ENCODE assay signal across 5 cellular contexts in the genomic region with DNA sequence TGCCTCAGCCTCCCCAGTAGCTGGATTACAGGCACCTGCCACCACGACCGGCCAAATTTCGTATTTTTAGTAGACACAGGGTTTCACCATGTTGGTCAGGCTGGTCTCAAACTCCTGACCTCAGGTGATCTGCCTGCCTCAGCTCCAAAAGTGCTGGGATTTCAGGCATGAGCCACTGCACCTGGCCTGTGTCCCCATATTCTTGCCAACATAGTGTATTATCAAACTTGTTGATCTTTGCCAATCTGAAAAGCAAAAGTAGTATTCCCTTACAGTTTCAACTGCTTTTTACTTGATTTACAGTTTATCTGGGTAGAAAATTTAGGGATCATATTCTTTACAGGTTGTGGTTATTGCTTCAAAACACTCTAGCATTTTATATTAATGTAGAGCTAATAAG.
DNase-seq lines count a peak whose midpoint lies in the region; ATAC-seq, FAIRE-seq and TF ChIP-seq lines count a peak whose summit lies in the region.
"Not testable (repeated sequence)": the region's sequence is repeated elsewhere in the genome, so short reads cannot be mapped to it uniquely, and the experiment has no call there.

No MANE protein-coding gene starts in this region.

- ATAC-seq in left lobe of liver: peak; percentile 78
- ATAC-seq in right lobe of liver: peak; percentile 47 to 77 (median 56)

- DNase-seq in GM12891 (ENCODE audit: insufficient read length, low spot score): not testable (repeated sequence)
- peak; percentile 48 for DNase-seq in left lobe of liver (ENCODE audit: low spot score)
- peak in 1 of 3 donors; percentile 46 for DNase-seq in right lobe of liver
- peak in 1 of 2 donors; percentile 24 for DNase-seq in thyroid gland

- H3K9me3 ChIP-seq in OCI-LY3 (ENCODE audit: insufficient read depth, low read length); right lobe of liver; thyroid gland: not testable (repeated sequence)

- intact Hi-C loops in right lobe of liver (cut with DNase I); thyroid gland (cut with DNase I): not testable (repeated sequence)

- no CpG with 5 or more reads among the region's 3 CpGs for WGBS in right lobe of liver (ENCODE audit: insufficient coverage, low coverage, low lambda C conversion rate, missing lambda C conversion rate)
- WGBS in thyroid gland, 2 donors: 90 to 98% methylated on average over 3 of the region's 3 CpGs

- H3K27ac ChIP-seq in OCI-LY3 (ENCODE audit: low read length) (peak overlapping the region; percentile 74), thyroid gland (peak overlapping the region; percentile 0 to 67 (median 41))
- not testable (repeated sequence) for H3K27ac ChIP-seq in right lobe of liver

- not testable (repeated sequence) for H3K36me3 ChIP-seq in OCI-LY3 (replicated peaks; ENCODE audit: low read depth, low read length); right lobe of liver; thyroid gland

- not testable (repeated sequence) for H3K27me3 ChIP-seq in OCI-LY3 (ENCODE audit: low read depth, low read length); right lobe of liver; thyroid gland

- not testable (repeated sequence) for H3K4me3 ChIP-seq in OCI-LY3 (ENCODE audit: low read length); right lobe of liver; thyroid gland (replicated peaks in 1 of 3)

- not testable (repeated sequence) for H2AFZ ChIP-seq in OCI-LY3 (ENCODE audit: low read depth, low read length)

- peak overlapping the region; percentile 13; the same call in 1 of the 2 replicates for H3K4me2 ChIP-seq in OCI-LY3 (ENCODE audit: low read length)

- peaks cover 34% of the 10 kb centered on the region for H3K4me1 ChIP-seq in OCI-LY3 (ENCODE audit: low read length)
- not testable (repeated sequence) for H3K4me1 ChIP-seq in right lobe of liver, thyroid gland

- not testable (repeated sequence) for H4K20me1 ChIP-seq in OCI-LY3 (ENCODE audit: insufficient read depth, low read length)

- peaks cover 89% of the 10 kb centered on the region for H3K79me2 ChIP-seq in OCI-LY3 (ENCODE audit: low read length)

- TF ChIP-seq CTCF in OCI-LY3 (IDR thresholded peaks at IDR 0.05; ENCODE audit: low read depth, low read length); right lobe of liver (IDR thresholded peaks at IDR 0.05); thyroid gland (IDR thresholded peaks at IDR 0.05): not testable (repeated sequence)

- not testable (repeated sequence) for TF ChIP-seq POLR2A in GM12891 (IDR thresholded peaks at IDR 0.05; ENCODE audit: low read depth, low read length); right lobe of liver (IDR thresholded peaks at IDR 0.05); thyroid gland (IDR thresholded peaks at IDR 0.05)

- peak; percentile 26 for FAIRE-seq in GM12891 (lab: Jason Lieb, UNC)

- H3K9ac ChIP-seq in OCI-LY3 (ENCODE audit: low read length): not testable (repeated sequence)
